ENCODE assay signal across 11 cellular contexts in genomic region chr7:105649727-105650381, GRCh38.
DNase-seq lines count a peak whose midpoint lies in the region; ATAC-seq and TF ChIP-seq lines count a peak whose summit lies in the region.
"Had no signal": no experiment of that assay in that cellular context is flagged by ENCODE, and none has a peak within 500 bp of the region (broad histone marks: within the 10 kb centered on the region; RNA-seq: fewer than 3 reads in every experiment).

No MANE protein-coding gene starts in this region.

- peaks cover 3% of the 10 kb centered on the region for H3K79me1 ChIP-seq in mesenchymal stem cell (replicated peaks; ENCODE audit: low read length, poor library complexity, severe bottlenecking)

- DNase-seq in AG10803 (ENCODE audit: low read depth): peak; percentile 75
- DNase-seq in LNCaP clone FGC (ENCODE audit: low read depth): peak; percentile 72
- peak; percentile 19 for DNase-seq in brain microvascular endothelial cell
- peak; percentile 14 for DNase-seq in mesenchymal stem cell
- no peak for DNase-seq in body of pancreas
- no peak for DNase-seq in CD1c-positive myeloid dendritic cell (ENCODE audit: extremely low spot score)
- DNase-seq in left colon: no peak
- DNase-seq: activated CD4-positive, alpha-beta T cell treated with anti-CD3 and anti-CD28 coated beads, Interleukin-2, amount 50 U/mL, for 4 hours; activated naive CD4-positive, alpha-beta T cell treated with Interleukin-2 at 50 U/mL for 16 hours; heart right ventricle had no signal

- no peak overlapping the region for H4K91ac ChIP-seq in mesenchymal stem cell (ENCODE audit: low read length)

- 80% methylated on average over 2 of the region's 4 CpGs for WGBS in mesenchymal stem cell
- WGBS in body of pancreas, 2 donors: 88 to 91% methylated on average over 4 of the region's 4 CpGs

- H3K4me3 ChIP-seq in AG10803 (ENCODE audit: low read length) (no peak overlapping the region), LNCaP clone FGC (ENCODE audit: low read depth, low read length) (no peak overlapping the region), brain microvascular endothelial cell (ENCODE audit: low read depth, low read length) (no peak overlapping the region), mesenchymal stem cell (ENCODE audit: insufficient read depth in 1 of 2, low read depth in 1 of 2, low read length in 2 of 2) (no peak overlapping the region), body of pancreas (no peak overlapping the region)
- H3K4me3 ChIP-seq: heart right ventricle had no signal

- H2BK15ac ChIP-seq in mesenchymal stem cell (ENCODE audit: low read depth, poor library complexity, severe bottlenecking): no peak overlapping the region

- H2AK5ac ChIP-seq in mesenchymal stem cell (ENCODE audit: low read length, severe bottlenecking): no peak overlapping the region

- H3K27me3 ChIP-seq in brain microvascular endothelial cell (replicated peaks) (no peaks in the 10 kb centered on the region), mesenchymal stem cell (ENCODE audit: control insufficient read depth in 1 of 2, insufficient read depth in 1 of 2, low read length in 2 of 2) (no peaks in the 10 kb centered on the region), body of pancreas (no peaks in the 10 kb centered on the region)
- H3K27me3 ChIP-seq: heart right ventricle had no signal

- intact Hi-C loops in body of pancreas (cut with DNase I) (loop anchor here (10.0 kb wide), 1 partner anchor 395 kb away; no protein-coding TSS in a partner anchor), left colon (cut with DNase I, micrococcal nuclease) (loop anchor here in 1 of 2 donors (5.0 to 10.0 kb wide), 2 partner anchors 105 to 392 kb away; no protein-coding TSS in a partner anchor)

- H3K9me3 ChIP-seq in mesenchymal stem cell (ENCODE audit: control insufficient read depth, low read length) (no peaks in the 10 kb centered on the region), body of pancreas (no peaks in the 10 kb centered on the region)
- H3K9me3 ChIP-seq: heart right ventricle had no signal

- no peak overlapping the region for H2AFZ ChIP-seq in mesenchymal stem cell (ENCODE audit: low read depth, low read length)

- H3K36me3 ChIP-seq in brain microvascular endothelial cell (replicated peaks) (no peaks in the 10 kb centered on the region), mesenchymal stem cell (ENCODE audit: control insufficient read depth in 1 of 2, insufficient read depth in 2 of 2, low read depth in 1 of 2, low read length in 2 of 2) (peaks cover 8 to 14% of the 10 kb centered on the region in 2 experiments), body of pancreas (replicated peaks in 1 of 2; ENCODE audit: insufficient read depth in 1 of 2, low read depth in 2 of 2) (no peaks in the 10 kb centered on the region)

- H3K27ac ChIP-seq in brain microvascular endothelial cell (no peak overlapping the region), mesenchymal stem cell (ENCODE audit: low read length, poor library complexity, severe bottlenecking) (no peak overlapping the region), body of pancreas (no peak overlapping the region)
- H3K27ac ChIP-seq: heart right ventricle had no signal

- H3K4me1 ChIP-seq in mesenchymal stem cell (ENCODE audit: control insufficient read depth, insufficient read depth, low read depth, low read length) (peaks cover 8% of the 10 kb centered on the region), body of pancreas (peaks cover 28% of the 10 kb centered on the region)

- no peak overlapping the region for H3K4me2 ChIP-seq in mesenchymal stem cell (ENCODE audit: low read length, poor library complexity, severe bottlenecking)

- no peak overlapping the region for H2BK12ac ChIP-seq in mesenchymal stem cell (ENCODE audit: low read length in 2 of 2)

- ATAC-seq in GM21526 (IDR thresholded peaks at IDR 0.05; ENCODE audit: low FRiP score, unreplicated experiment) (no peak), body of pancreas (no peak), left colon (no peak)
- ATAC-seq: heart right ventricle had no signal

- in situ Hi-C loops in brain microvascular endothelial cell (cut with HindIII; ENCODE audit: low pct_ligation_motif_present, low sequenced_read_pairs): no loop called here

- H3K23ac ChIP-seq in mesenchymal stem cell (ENCODE audit: low read length in 2 of 2): no peak overlapping the region

- peak overlapping the region; percentile 17 for H3K9ac ChIP-seq in mesenchymal stem cell (ENCODE audit: low read length)

- H3K14ac ChIP-seq in mesenchymal stem cell (ENCODE audit: low read length in 2 of 2): no peak overlapping the region

- no peak overlapping the region for H3K4ac ChIP-seq in mesenchymal stem cell (ENCODE audit: low read depth in 1 of 2, low read length in 2 of 2)

- H2BK120ac ChIP-seq in mesenchymal stem cell (ENCODE audit: low read depth, low read length): no peak overlapping the region

- no peak overlapping the region for H3K18ac ChIP-seq in mesenchymal stem cell (ENCODE audit: low read depth in 1 of 2, low read length in 2 of 2)

- TF ChIP-seq CTCF in AG10803 (conservative IDR thresholded peaks at IDR 0.05; ENCODE audit: low read length): no peak
- TF ChIP-seq CTCF in LNCaP clone FGC (IDR thresholded peaks at IDR 0.05; ENCODE audit: control insufficient read depth, extremely low read depth, insufficient read depth): no peak
- no peak for TF ChIP-seq CTCF in brain microvascular endothelial cell (IDR thresholded peaks at IDR 0.05; ENCODE audit: low read depth, low read length, missing control alignments)
- no peak for TF ChIP-seq CTCF in body of pancreas (IDR thresholded peaks at IDR 0.05)

- no peak overlapping the region for H4K8ac ChIP-seq in mesenchymal stem cell (ENCODE audit: low read length)

- no peak for TF ChIP-seq POLR2A in body of pancreas (IDR thresholded peaks at IDR 0.05)

- no peak overlapping the region for H2BK5ac ChIP-seq in mesenchymal stem cell (ENCODE audit: low read depth, low read length, poor library complexity, severe bottlenecking)

Comparison
In these comparisons a context has a peak if more than half of its experiments do, and no peak if none do; other contexts are left out.
1. DNase-seq: peak in AG10803 (single experiment), LNCaP clone FGC (single experiment), brain microvascular endothelial cell (single experiment) and mesenchymal stem cell (single experiment); none in body of pancreas (0 of 4), CD1c-positive myeloid dendritic cell (single experiment) and left colon (0 of 2).